In genomic region chr10:67764012-67764822, GRCh38 we compare ENCODE assay signal across 1 cellular context.
TF ChIP-seq lines count a peak whose summit lies in the region.

No MANE protein-coding gene starts in this region.

TF ChIP-seq in K562, 482 proteins besides CTCF, POLR2A, EP300 and RAD21 (continued from another document and continues in another):
- peak; percentile 44; the same call in 1 of the 2 replicates for TF ChIP-seq TSHZ1 (CRISPR knock-in tag; IDR thresholded peaks at IDR 0.05)
- TF ChIP-seq ZNF311 (CRISPR knock-in tag; IDR thresholded peaks at IDR 0.05): no peak
- no peak for TF ChIP-seq TFAM (CRISPR knock-in tag; conservative IDR thresholded peaks at IDR 0.05)
- no peak for TF ChIP-seq SAFB2 (IDR thresholded peaks at IDR 0.05; ENCODE audit: borderline replicate concordance, low read depth, low read length, severe bottlenecking)
- TF ChIP-seq AFF4 (CRISPR knock-in tag; IDR thresholded peaks at IDR 0.05): peak; percentile 79; the same call in 1 of the 2 replicates
- TF ChIP-seq ESRRA (IDR thresholded peaks at IDR 0.05; ENCODE audit: borderline replicate concordance, low read depth): peak; percentile 46; the same call in 1 of the 2 replicates
- TF ChIP-seq DLX4 (CRISPR knock-in tag; IDR thresholded peaks at IDR 0.05): no peak
- TF ChIP-seq POLR2AphosphoS2 (IDR thresholded peaks at IDR 0.05; ENCODE audit: low read length): no peak
- no peak for TF ChIP-seq PATZ1 (CRISPR knock-in tag; IDR thresholded peaks at IDR 0.05; ENCODE audit: borderline replicate concordance)
- no peak for TF ChIP-seq STAT6 (CRISPR knock-in tag; IDR thresholded peaks at IDR 0.05)
- no peak for TF ChIP-seq SIX5 (IDR thresholded peaks at IDR 0.05; ENCODE audit: borderline replicate concordance in 1 of 2, insufficient read depth in 1 of 2, low read depth in 1 of 2, low read length in 2 of 2)
- TF ChIP-seq TFAP4 (CRISPR knock-in tag; IDR thresholded peaks at IDR 0.05; ENCODE audit: borderline replicate concordance): peak; percentile 73
- no peak for TF ChIP-seq ZNF146 (CRISPR knock-in tag; IDR thresholded peaks at IDR 0.05; ENCODE audit: unreplicated experiment)
- peak; percentile 10 for TF ChIP-seq TAF1 (IDR thresholded peaks at IDR 0.05; ENCODE audit: control insufficient read depth, extremely low read depth, insufficient read depth, low read length, severe bottlenecking)
- no peak; a peak in 1 of 4 replicates for TF ChIP-seq BCLAF1 (IDR thresholded peaks at IDR 0.05; ENCODE audit: borderline replicate concordance in 1 of 2, control insufficient read depth in 1 of 2, low read depth in 2 of 2, low read length in 1 of 2)
- TF ChIP-seq USF1 (CRISPR knock-in tag; IDR thresholded peaks at IDR 0.05): no peak
- TF ChIP-seq HNRNPUL1 (IDR thresholded peaks at IDR 0.05; ENCODE audit: low read length): no peak
- TF ChIP-seq CBX3 (IDR thresholded peaks at IDR 0.05; ENCODE audit: borderline replicate concordance in 1 of 2, low read length in 2 of 2): peak in 1 of 2 experiments; percentile 77; a peak in 1 of 3 replicates
- TF ChIP-seq IRF9 (tag; IDR thresholded peaks at IDR 0.05): no peak
- TF ChIP-seq HLTF (IDR thresholded peaks at IDR 0.05): peak; percentile 83; the same call in 1 of the 2 replicates
- no peak for TF ChIP-seq MED1 (CRISPR knock-in tag; IDR thresholded peaks at IDR 0.05; ENCODE audit: borderline replicate concordance)
- TF ChIP-seq TRIM25 (IDR thresholded peaks at IDR 0.05; ENCODE audit: borderline replicate concordance): no peak
- TF ChIP-seq FUS (optimal IDR thresholded peaks at IDR 0.05; ENCODE audit: low read depth, low read length): no peak
- peak in 1 of 2 experiments; percentile 89; a peak in 2 of 4 replicates for TF ChIP-seq CSDE1 (IDR thresholded peaks at IDR 0.05)
- TF ChIP-seq ZNF639 (CRISPR knock-in tag; conservative IDR thresholded peaks at IDR 0.05 in 1 of 2, IDR thresholded peaks at IDR 0.05 in 1 of 2): no peak
- peak; percentile 70 for TF ChIP-seq GABPB1 (CRISPR knock-in tag; IDR thresholded peaks at IDR 0.05)
- no peak for TF ChIP-seq ZNF23 (CRISPR knock-in tag; IDR thresholded peaks at IDR 0.05)
